Comparison of ENCODE assay signal across 1 cellular context in the genomic region with DNA sequence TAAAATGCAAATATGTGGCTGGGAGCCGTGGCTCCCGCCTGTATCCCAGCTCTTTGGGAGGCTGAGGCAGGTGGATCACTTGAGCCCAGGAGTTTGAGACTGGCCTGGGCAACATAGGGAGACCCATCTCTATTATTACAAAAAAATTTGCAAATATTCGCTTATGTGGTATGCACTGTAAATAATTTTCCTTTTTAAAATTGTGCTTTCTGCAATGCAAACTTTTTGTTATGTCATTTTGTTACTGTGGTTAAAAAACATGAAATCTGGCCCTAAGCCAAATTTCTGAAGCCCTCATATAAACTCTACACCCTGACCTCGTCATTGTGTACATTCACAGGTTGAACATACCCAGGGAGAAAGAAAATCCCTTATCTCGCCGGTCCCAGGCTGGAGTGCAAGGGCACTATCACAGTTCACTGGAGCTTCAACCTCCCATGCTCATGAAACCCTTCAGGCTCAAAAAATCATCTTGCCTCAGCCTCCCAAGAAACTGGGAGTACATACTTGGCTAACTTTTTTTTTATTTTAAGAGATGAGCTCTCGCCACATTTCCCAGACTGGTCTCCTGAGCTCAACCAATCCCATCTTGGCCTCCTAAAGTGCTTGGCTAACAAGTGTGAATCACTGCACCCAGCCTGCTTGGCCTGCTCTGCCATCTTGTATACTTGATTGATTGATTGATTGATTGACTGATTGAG.
TF ChIP-seq lines count a peak whose summit lies in the region.

No MANE protein-coding gene starts in this region.

TF ChIP-seq in HepG2, 621 proteins besides CTCF, POLR2A, EP300 and RAD21 (continued from another document and continues in another):
- TF ChIP-seq PBX3 (CRISPR knock-in tag; IDR thresholded peaks at IDR 0.05; ENCODE audit: borderline replicate concordance) (no peak), CREM (IDR thresholded peaks at IDR 0.05) (peak; percentile 69), CREM (CRISPR knock-in tag; IDR thresholded peaks at IDR 0.05) (no peak), GLI4 (CRISPR knock-in tag; IDR thresholded peaks at IDR 0.05; ENCODE audit: borderline replicate concordance) (no peak), MAFG (CRISPR knock-in tag; IDR thresholded peaks at IDR 0.05) (no peak), ZFP62 (CRISPR knock-in tag; IDR thresholded peaks at IDR 0.05) (no peak), ELF1 (CRISPR knock-in tag; IDR thresholded peaks at IDR 0.05) (no peak; the same call in 1 of the 2 replicates), TBL1XR1 (IDR thresholded peaks at IDR 0.05; ENCODE audit: borderline replicate concordance, low read length, partially characterized antibody) (peak; percentile 91), E2F5 (CRISPR knock-in tag; conservative IDR thresholded peaks at IDR 0.05) (no peak), ZNF776 (CRISPR knock-in tag; IDR thresholded peaks at IDR 0.05) (0 out of 2 replicates have a peak, but pooled peaks have one; percentile 31), HOXA9 (CRISPR knock-in tag; IDR thresholded peaks at IDR 0.05; ENCODE audit: borderline replicate concordance) (no peak), SRSF1 (optimal IDR thresholded peaks at IDR 0.05; ENCODE audit: low read depth, low read length) (no peak), KDM5A (IDR thresholded peaks at IDR 0.05; ENCODE audit: borderline replicate concordance, low read length) (no peak), KLF9 (CRISPR knock-in tag; IDR thresholded peaks at IDR 0.05; ENCODE audit: low read depth) (no peak), ZFY (CRISPR knock-in tag; IDR thresholded peaks at IDR 0.05) (peak; percentile 35; the same call in 1 of the 2 replicates), ZNF792 (CRISPR knock-in tag; IDR thresholded peaks at IDR 0.05) (peak; percentile 89), ZSCAN9 (CRISPR knock-in tag; IDR thresholded peaks at IDR 0.05; ENCODE audit: borderline replicate concordance) (no peak), ZMAT3 (CRISPR knock-in tag; conservative IDR thresholded peaks at IDR 0.05) (peak; percentile 54; the same call in 1 of the 2 replicates), NR2F6 (IDR thresholded peaks at IDR 0.05) (peak; percentile 81), NR2F6 (CRISPR knock-in tag; IDR thresholded peaks at IDR 0.05) (peak; percentile 72), ZNF501 (CRISPR knock-in tag; IDR thresholded peaks at IDR 0.05) (peak; percentile 62; the same call in 1 of the 2 replicates), MAZ (IDR thresholded peaks at IDR 0.05; ENCODE audit: borderline replicate concordance, low read depth, low read length) (no peak), MAZ (CRISPR knock-in tag; IDR thresholded peaks at IDR 0.05; ENCODE audit: low read depth) (no peak), ZNF446 (CRISPR knock-in tag; IDR thresholded peaks at IDR 0.05) (no peak), RARG (CRISPR knock-in tag; IDR thresholded peaks at IDR 0.05; ENCODE audit: low read depth) (no peak), SIX4 (CRISPR knock-in tag; IDR thresholded peaks at IDR 0.05) (no peak)
- TF ChIP-seq, protein P1, sequence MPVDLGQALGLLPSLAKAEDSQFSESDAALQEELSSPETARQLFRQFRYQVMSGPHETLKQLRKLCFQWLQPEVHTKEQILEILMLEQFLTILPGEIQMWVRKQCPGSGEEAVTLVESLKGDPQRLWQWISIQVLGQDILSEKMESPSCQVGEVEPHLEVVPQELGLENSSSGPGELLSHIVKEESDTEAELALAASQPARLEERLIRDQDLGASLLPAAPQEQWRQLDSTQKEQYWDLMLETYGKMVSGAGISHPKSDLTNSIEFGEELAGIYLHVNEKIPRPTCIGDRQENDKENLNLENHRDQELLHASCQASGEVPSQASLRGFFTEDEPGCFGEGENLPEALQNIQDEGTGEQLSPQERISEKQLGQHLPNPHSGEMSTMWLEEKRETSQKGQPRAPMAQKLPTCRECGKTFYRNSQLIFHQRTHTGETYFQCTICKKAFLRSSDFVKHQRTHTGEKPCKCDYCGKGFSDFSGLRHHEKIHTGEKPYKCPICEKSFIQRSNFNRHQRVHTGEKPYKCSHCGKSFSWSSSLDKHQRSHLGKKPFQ (CRISPR knock-in tag; IDR thresholded peaks at IDR 0.05; ENCODE audit: insufficient replicate concordance) = no peak
- TF ChIP-seq, protein P2, sequence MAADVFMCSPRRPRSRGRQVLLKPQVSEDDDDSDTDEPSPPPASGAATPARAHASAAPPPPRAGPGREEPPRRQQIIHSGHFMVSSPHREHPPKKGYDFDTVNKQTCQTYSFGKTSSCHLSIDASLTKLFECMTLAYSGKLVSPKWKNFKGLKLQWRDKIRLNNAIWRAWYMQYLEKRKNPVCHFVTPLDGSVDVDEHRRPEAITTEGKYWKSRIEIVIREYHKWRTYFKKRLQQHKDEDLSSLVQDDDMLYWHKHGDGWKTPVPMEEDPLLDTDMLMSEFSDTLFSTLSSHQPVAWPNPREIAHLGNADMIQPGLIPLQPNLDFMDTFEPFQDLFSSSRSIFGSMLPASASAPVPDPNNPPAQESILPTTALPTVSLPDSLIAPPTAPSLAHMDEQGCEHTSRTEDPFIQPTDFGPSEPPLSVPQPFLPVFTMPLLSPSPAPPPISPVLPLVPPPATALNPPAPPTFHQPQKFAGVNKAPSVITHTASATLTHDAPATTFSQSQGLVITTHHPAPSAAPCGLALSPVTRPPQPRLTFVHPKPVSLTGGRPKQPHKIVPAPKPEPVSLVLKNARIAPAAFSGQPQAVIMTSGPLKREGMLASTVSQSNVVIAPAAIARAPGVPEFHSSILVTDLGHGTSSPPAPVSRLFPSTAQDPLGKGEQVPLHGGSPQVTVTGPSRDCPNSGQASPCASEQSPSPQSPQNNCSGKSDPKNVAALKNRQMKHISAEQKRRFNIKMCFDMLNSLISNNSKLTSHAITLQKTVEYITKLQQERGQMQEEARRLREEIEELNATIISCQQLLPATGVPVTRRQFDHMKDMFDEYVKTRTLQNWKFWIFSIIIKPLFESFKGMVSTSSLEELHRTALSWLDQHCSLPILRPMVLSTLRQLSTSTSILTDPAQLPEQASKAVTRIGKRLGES (CRISPR knock-in tag; IDR thresholded peaks at IDR 0.05; ENCODE audit: borderline replicate concordance) = no peak
- TF ChIP-seq, protein P3, sequence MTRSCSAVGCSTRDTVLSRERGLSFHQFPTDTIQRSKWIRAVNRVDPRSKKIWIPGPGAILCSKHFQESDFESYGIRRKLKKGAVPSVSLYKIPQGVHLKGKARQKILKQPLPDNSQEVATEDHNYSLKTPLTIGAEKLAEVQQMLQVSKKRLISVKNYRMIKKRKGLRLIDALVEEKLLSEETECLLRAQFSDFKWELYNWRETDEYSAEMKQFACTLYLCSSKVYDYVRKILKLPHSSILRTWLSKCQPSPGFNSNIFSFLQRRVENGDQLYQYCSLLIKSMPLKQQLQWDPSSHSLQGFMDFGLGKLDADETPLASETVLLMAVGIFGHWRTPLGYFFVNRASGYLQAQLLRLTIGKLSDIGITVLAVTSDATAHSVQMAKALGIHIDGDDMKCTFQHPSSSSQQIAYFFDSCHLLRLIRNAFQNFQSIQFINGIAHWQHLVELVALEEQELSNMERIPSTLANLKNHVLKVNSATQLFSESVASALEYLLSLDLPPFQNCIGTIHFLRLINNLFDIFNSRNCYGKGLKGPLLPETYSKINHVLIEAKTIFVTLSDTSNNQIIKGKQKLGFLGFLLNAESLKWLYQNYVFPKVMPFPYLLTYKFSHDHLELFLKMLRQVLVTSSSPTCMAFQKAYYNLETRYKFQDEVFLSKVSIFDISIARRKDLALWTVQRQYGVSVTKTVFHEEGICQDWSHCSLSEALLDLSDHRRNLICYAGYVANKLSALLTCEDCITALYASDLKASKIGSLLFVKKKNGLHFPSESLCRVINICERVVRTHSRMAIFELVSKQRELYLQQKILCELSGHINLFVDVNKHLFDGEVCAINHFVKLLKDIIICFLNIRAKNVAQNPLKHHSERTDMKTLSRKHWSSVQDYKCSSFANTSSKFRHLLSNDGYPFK (CRISPR knock-in tag; IDR thresholded peaks at IDR 0.05; ENCODE audit: borderline replicate concordance) = no peak
- TF ChIP-seq, protein P4, sequence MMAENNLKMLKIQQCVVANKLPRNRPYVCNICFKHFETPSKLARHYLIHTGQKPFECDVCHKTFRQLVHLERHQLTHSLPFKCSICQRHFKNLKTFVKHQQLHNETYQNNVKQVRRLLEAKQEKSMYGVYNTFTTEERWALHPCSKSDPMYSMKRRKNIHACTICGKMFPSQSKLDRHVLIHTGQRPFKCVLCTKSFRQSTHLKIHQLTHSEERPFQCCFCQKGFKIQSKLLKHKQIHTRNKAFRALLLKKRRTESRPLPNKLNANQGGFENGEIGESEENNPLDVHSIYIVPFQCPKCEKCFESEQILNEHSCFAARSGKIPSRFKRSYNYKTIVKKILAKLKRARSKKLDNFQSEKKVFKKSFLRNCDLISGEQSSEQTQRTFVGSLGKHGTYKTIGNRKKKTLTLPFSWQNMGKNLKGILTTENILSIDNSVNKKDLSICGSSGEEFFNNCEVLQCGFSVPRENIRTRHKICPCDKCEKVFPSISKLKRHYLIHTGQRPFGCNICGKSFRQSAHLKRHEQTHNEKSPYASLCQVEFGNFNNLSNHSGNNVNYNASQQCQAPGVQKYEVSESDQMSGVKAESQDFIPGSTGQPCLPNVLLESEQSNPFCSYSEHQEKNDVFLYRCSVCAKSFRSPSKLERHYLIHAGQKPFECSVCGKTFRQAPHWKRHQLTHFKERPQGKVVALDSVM (CRISPR knock-in tag; IDR thresholded peaks at IDR 0.05) = peak; percentile 14; the same call in 1 of the 2 replicates
- TF ChIP-seq, protein P5, sequence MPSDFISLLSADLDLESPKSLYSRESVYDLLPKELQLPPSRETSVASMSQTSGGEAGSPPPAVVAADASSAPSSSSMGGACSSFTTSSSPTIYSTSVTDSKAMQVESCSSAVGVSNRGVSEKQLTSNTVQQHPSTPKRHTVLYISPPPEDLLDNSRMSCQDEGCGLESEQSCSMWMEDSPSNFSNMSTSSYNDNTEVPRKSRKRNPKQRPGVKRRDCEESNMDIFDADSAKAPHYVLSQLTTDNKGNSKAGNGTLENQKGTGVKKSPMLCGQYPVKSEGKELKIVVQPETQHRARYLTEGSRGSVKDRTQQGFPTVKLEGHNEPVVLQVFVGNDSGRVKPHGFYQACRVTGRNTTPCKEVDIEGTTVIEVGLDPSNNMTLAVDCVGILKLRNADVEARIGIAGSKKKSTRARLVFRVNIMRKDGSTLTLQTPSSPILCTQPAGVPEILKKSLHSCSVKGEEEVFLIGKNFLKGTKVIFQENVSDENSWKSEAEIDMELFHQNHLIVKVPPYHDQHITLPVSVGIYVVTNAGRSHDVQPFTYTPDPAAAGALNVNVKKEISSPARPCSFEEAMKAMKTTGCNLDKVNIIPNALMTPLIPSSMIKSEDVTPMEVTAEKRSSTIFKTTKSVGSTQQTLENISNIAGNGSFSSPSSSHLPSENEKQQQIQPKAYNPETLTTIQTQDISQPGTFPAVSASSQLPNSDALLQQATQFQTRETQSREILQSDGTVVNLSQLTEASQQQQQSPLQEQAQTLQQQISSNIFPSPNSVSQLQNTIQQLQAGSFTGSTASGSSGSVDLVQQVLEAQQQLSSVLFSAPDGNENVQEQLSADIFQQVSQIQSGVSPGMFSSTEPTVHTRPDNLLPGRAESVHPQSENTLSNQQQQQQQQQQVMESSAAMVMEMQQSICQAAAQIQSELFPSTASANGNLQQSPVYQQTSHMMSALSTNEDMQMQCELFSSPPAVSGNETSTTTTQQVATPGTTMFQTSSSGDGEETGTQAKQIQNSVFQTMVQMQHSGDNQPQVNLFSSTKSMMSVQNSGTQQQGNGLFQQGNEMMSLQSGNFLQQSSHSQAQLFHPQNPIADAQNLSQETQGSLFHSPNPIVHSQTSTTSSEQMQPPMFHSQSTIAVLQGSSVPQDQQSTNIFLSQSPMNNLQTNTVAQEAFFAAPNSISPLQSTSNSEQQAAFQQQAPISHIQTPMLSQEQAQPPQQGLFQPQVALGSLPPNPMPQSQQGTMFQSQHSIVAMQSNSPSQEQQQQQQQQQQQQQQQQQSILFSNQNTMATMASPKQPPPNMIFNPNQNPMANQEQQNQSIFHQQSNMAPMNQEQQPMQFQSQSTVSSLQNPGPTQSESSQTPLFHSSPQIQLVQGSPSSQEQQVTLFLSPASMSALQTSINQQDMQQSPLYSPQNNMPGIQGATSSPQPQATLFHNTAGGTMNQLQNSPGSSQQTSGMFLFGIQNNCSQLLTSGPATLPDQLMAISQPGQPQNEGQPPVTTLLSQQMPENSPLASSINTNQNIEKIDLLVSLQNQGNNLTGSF (CRISPR knock-in tag; IDR thresholded peaks at IDR 0.05) = no peak
